ENCODE assay signal across 8 cellular contexts in the genomic region with DNA sequence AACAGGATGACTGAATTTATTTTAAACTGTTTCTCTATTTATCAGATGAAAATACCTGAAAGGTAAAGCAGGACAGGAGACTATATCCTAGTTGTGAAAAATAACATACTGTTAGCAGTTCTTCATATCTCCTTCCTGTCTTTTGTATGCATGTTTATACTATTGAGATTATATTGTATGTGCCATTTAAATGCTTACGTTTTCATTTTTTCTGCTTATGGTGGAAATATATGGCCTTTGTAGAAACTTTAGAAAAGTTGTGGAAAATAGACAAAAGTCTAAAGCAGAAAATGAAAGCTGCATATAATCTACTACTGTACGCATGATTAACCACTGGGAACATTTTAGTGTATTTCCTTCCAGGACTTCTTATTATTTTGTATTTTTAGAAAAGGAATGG. TPM values are rescaled to one million over a fixed set of nuclear protein-coding genes. Genes with fewer than 3 reads are reported as not detected.
DNase-seq lines count a peak whose midpoint lies in the region; ATAC-seq and TF ChIP-seq lines count a peak whose summit lies in the region.

No MANE protein-coding gene starts in this region.

- no peak for DNase-seq in CD4-positive, CD25-positive, alpha-beta regulatory T cell
- DNase-seq in OCI-LY7 (ENCODE audit: low spot score) (no peak), endothelial cell (ENCODE audit: low spot score) (no peak), DMS79 (lab: John Stamatoyannopoulos, UW) (no peak), GM20000 (ENCODE audit: low spot score) (no peak), anterior cingulate cortex (lab: John Stamatoyannopoulos, UW) (no peak), H7 (no peak)

- no peaks in the 10 kb centered on the region for H3K9me2 ChIP-seq in OCI-LY7 (ENCODE audit: insufficient read depth, low read length)

- H3K79me2 ChIP-seq in OCI-LY7 (ENCODE audit: insufficient read depth, low read depth, low read length), result peaks cover 19% of the 10 kb centered on the region; the same call in 1 of the 2 replicates

- H3K4me3 ChIP-seq in CD4-positive, CD25-positive, alpha-beta regulatory T cell (ENCODE audit: low read depth, low read length), result peak overlapping the region; percentile 62
- peak overlapping the region; percentile 84 for H3K4me3 ChIP-seq in OCI-LY7 (ENCODE audit: low read depth, low read length, poor library complexity, severe bottlenecking)
- H3K4me3 ChIP-seq in neutrophil (ENCODE audit: low read depth in 1 of 2, low read length in 1 of 2), result peak overlapping the region; percentile 82 to 86
- H3K4me3 ChIP-seq in H7 (ENCODE audit: insufficient read depth, low read depth, low read length), result no peak overlapping the region

- H3K4me1 Mint-ChIP-seq in CD4-positive, CD25-positive, alpha-beta regulatory T cell, result peaks cover 4 to 36% (median 26%) of the 10 kb centered on the region in 4 donors
- H3K4me1 Mint-ChIP-seq in endothelial cell (ENCODE audit: unreplicated experiment), result peaks cover 22% of the 10 kb centered on the region

- peaks cover 28% of the 10 kb centered on the region for H3K4me1 ChIP-seq in CD4-positive, CD25-positive, alpha-beta regulatory T cell (ENCODE audit: control insufficient read depth, insufficient read depth, low read length, poor library complexity, severe bottlenecking)
- H3K4me1 ChIP-seq in OCI-LY7 (ENCODE audit: insufficient read depth, low read length, poor library complexity, severe bottlenecking) (peaks cover 26% of the 10 kb centered on the region), neutrophil (ENCODE audit: control insufficient read depth in 1 of 2, insufficient read depth in 1 of 2, low read depth in 1 of 2, low read length in 1 of 2) (peaks cover 23 to 27% of the 10 kb centered on the region in 2 experiments)

- peaks cover 0 to 5% (median 0%) of the 10 kb centered on the region in 7 donors for H3K9me3 Mint-ChIP-seq in CD4-positive, CD25-positive, alpha-beta regulatory T cell
- H3K9me3 Mint-ChIP-seq in endothelial cell (ENCODE audit: unreplicated experiment), result no peaks in the 10 kb centered on the region

- H3K4me3 Mint-ChIP-seq in CD4-positive, CD25-positive, alpha-beta regulatory T cell, result peak overlapping the region; percentile 96 to 98 (median 97)
- peak overlapping the region; percentile 97 for H3K4me3 Mint-ChIP-seq in endothelial cell (ENCODE audit: unreplicated experiment)

- peak overlapping the region in 1 of 3 donors; percentile 88 for H3K27ac Mint-ChIP-seq in CD4-positive, CD25-positive, alpha-beta regulatory T cell
- H3K27ac Mint-ChIP-seq in endothelial cell (ENCODE audit: unreplicated experiment), result peak overlapping the region; percentile 88

- H3K36me3 Mint-ChIP-seq in CD4-positive, CD25-positive, alpha-beta regulatory T cell, result no peaks in the 10 kb centered on the region
- peaks cover 8% of the 10 kb centered on the region for H3K36me3 Mint-ChIP-seq in endothelial cell (ENCODE audit: low read depth, unreplicated experiment)

- H2AFZ ChIP-seq in OCI-LY7 (ENCODE audit: low read length), result peak overlapping the region; percentile 78; the same call in 1 of the 2 replicates

- ATAC-seq in CD4-positive, CD25-positive, alpha-beta regulatory T cell (ENCODE audit: low read depth in 2 of 2), result no peak

- H3K4me2 ChIP-seq in OCI-LY7 (ENCODE audit: low read length), result peak overlapping the region; percentile 93

- no peaks in the 10 kb centered on the region for H3K9me3 ChIP-seq in CD4-positive, CD25-positive, alpha-beta regulatory T cell (ENCODE audit: control insufficient read depth in 2 of 2, low read length in 2 of 2)
- H3K9me3 ChIP-seq in OCI-LY7 (ENCODE audit: low read length) (no peaks in the 10 kb centered on the region), neutrophil (no peaks in the 10 kb centered on the region)

- no TSS peak for BruUV-seq in OCI-LY7 (replicated peaks; lab: Mats Ljungman, UMichigan)

- intact Hi-C loops in OCI-LY7 (cut with micrococcal nuclease; ENCODE audit: unreplicated experiment), result loop anchor here (2.0 kb wide), 2 partner anchors 355 to 467 kb away; partner anchors contain the start of genes IFT80, NMD3 and SMC4

- H4K20me1 ChIP-seq in OCI-LY7 (ENCODE audit: insufficient read depth, low read length), result peaks cover 8% of the 10 kb centered on the region; the same call in 1 of the 2 replicates

- CTCF ChIA-PET in OCI-LY7 (lab: Charles Lee; ENCODE audit: unreplicated experiment), result no interaction called here

- no peak for TF ChIP-seq CTCF in OCI-LY7 (conservative IDR thresholded peaks at IDR 0.05; ENCODE audit: low read length)
- TF ChIP-seq CTCF in endothelial cell (IDR thresholded peaks at IDR 0.05; ENCODE audit: unreplicated experiment), result no peak
- no peak for TF ChIP-seq CTCF in neutrophil (IDR thresholded peaks at IDR 0.05)
- no peak for TF ChIP-seq CTCF in GM20000 (IDR thresholded peaks at IDR 0.05; ENCODE audit: extremely low read depth, missing control alignments)

- no peaks in the 10 kb centered on the region for H3K36me3 ChIP-seq in CD4-positive, CD25-positive, alpha-beta regulatory T cell (ENCODE audit: control insufficient read depth, insufficient read depth, low read length)
- no peaks in the 10 kb centered on the region for H3K36me3 ChIP-seq in OCI-LY7 (ENCODE audit: insufficient read depth, low read length)
- H3K36me3 ChIP-seq in neutrophil, result no peaks in the 10 kb centered on the region
- H3K36me3 ChIP-seq in H7 (replicated peaks; ENCODE audit: control insufficient read depth, insufficient read depth, low read length), result no peaks in the 10 kb centered on the region

- POLR2A ChIA-PET in OCI-LY7 (lab: Charles Lee), result interaction anchor here (0.8 to 1.0 kb wide), 2 partner anchors 44 to 467 kb away, joined by 3 read pairs; partner anchors contain the start of gene NMD3

- no peak overlapping the region for H3K27ac ChIP-seq in CD4-positive, CD25-positive, alpha-beta regulatory T cell (ENCODE audit: insufficient read depth, low read length, poor library complexity, severe bottlenecking)
- H3K27ac ChIP-seq in OCI-LY7 (ENCODE audit: low read depth, low read length, poor library complexity, severe bottlenecking) (no peak overlapping the region), neutrophil (no peak overlapping the region)

- H3K27me3 ChIP-seq in CD4-positive, CD25-positive, alpha-beta regulatory T cell (ENCODE audit: control insufficient read depth, insufficient read depth, low read length), result peaks cover 10% of the 10 kb centered on the region
- H3K27me3 ChIP-seq in neutrophil (peaks cover 20% of the 10 kb centered on the region), H7 (ENCODE audit: control insufficient read depth, insufficient read depth, low read length) (peaks cover 31% of the 10 kb centered on the region)

- H3K27me3 Mint-ChIP-seq in CD4-positive, CD25-positive, alpha-beta regulatory T cell, result peaks cover 53% of the 10 kb centered on the region
- peaks cover 11% of the 10 kb centered on the region for H3K27me3 Mint-ChIP-seq in endothelial cell (ENCODE audit: unreplicated experiment)

RNA-seq across cellular contexts. Expression of gene PPM1L, which starts 2.1 kb away (rescaled TPM):
- total RNA-seq in CD4-positive, CD25-positive, alpha-beta regulatory T cell, result 1.9 TPM
- polyA plus RNA-seq in CD4-positive, CD25-positive, alpha-beta regulatory T cell, result 1 to 10 TPM in 1 of 4 donors, under 1 TPM in 3; 0.28 to 1.5 (median 0.69) TPM
- total RNA-seq in OCI-LY7 (2014; rRNA removed; shearing (Covaris generic)), result 10.3 and 11.2 TPM in 2 replicates
- total RNA-seq in OCI-LY7 (2022), result 14.7 and 14.8 TPM in 2 replicates
- total RNA-seq in endothelial cell (ENCODE audit: unreplicated experiment), result 12.2 TPM
- total RNA-seq in H7 (2014; rRNA removed; shearing (Covaris generic)), result 3.2 and 5.7 TPM in 2 replicates
